22 cellular contexts compared by ENCODE assay signal in genomic region chr20:19631410-19631809, GRCh38.
DNase-seq lines count a peak whose midpoint lies in the region; ATAC-seq, FAIRE-seq and TF ChIP-seq lines count a peak whose summit lies in the region.
"Had no signal": no experiment of that assay in that cellular context is flagged by ENCODE, and none has a peak within 500 bp of the region (broad histone marks: within the 10 kb centered on the region; RNA-seq: fewer than 3 reads in every experiment).

No MANE protein-coding gene starts in this region.

- WGBS in pancreas, 2 donors: 28 to 34% methylated on average over 5 of the region's 5 CpGs

- intact Hi-C loops in left colon (cut with DNase I, micrococcal nuclease): no loop called here
- intact Hi-C loops in pancreas (cut with DNase I): no loop called here

- TF ChIP-seq CTCF in pancreas (IDR thresholded peaks at IDR 0.05): no peak

- FAIRE-seq in pancreas (lab: Jason Lieb, UNC): no peak
- FAIRE-seq: A204.1, GM19239 had no signal

- H3K27ac ChIP-seq in pancreas: no peak overlapping the region
- H3K27ac ChIP-seq in caudate nucleus (ENCODE audit: low read depth, low read length): no peak overlapping the region
- H3K27ac ChIP-seq: BLaER1 had no signal

- no peaks in the 10 kb centered on the region for H3K36me3 ChIP-seq in pancreas
- H3K36me3 ChIP-seq: BLaER1 had no signal

- DNase-seq in HT-29 (ENCODE audit: low spot score) (peak; percentile 12), SK-MEL-5 (ENCODE audit: low read depth, low spot score) (peak; percentile 14), left colon (peak in 1 of 2 donors; percentile 14), pancreas (peak in 4 of 6 donors; percentile 31 to 62 (median 44)), AG20443 (ENCODE audit: low spot score) (no peak), caudate nucleus (lab: John Stamatoyannopoulos, UW) (no peak), dermis blood vessel endothelial cell (no peak)
- no peak for DNase-seq in activated effector memory CD4-positive, alpha-beta T cell treated with Interleukin-2 at 50 U/mL for 16 hours
- DNase-seq: CD4-positive, alpha-beta memory T cell; GF-D8; GOT3; Kasumi-1; NCI-H1694 treated with DMSO at 0.1 percent for 48 hours; NCI-H2107; NCI-H2227 treated with DMSO at 0.1 percent for 48 hours; NCI-H510A treated with DMSO at 0.1 percent for 48 hours; NCI-H774; RPMI8226; SHP77 treated with DMSO at 0.1 percent for 48 hours had no signal

- ATAC-seq in left colon: peak; percentile 43
- peak in 3 of 4 donors; percentile 57 to 67 (median 58) for ATAC-seq in pancreas

- H3K4me1 ChIP-seq in pancreas: no peaks in the 10 kb centered on the region
- H3K4me1 ChIP-seq: BLaER1 had no signal

- no peaks in the 10 kb centered on the region for H3K9me3 ChIP-seq in pancreas
- H3K9me3 ChIP-seq: BLaER1 had no signal

- H3K27me3 ChIP-seq in pancreas: no peaks in the 10 kb centered on the region
- H3K27me3 ChIP-seq: BLaER1 had no signal

- H3K4me3 ChIP-seq in pancreas: no peak overlapping the region
- H3K4me3 ChIP-seq: BLaER1 had no signal

- in situ Hi-C loops in SK-MEL-5 (cut with HindIII; ENCODE audit: low pct_unique_long_range_greater_than_20kb, low sequenced_read_pairs): no loop called here

Comparison
In these comparisons a context has a peak if more than half of its experiments do, and no peak if none do; other contexts are left out.
1. DNase-seq: peak in HT-29 (single experiment), SK-MEL-5 (single experiment) and pancreas (4 of 6); none in activated effector memory CD4-positive, alpha-beta T cell treated with Interleukin-2 at 50 U/mL for 16 hours (single experiment), AG20443 (single experiment), caudate nucleus (0 of 61) and dermis blood vessel endothelial cell (single experiment).